ENCODE assay signal across 29 cellular contexts in genomic region chr11:69545976-69546617, GRCh38.
DNase-seq lines count a peak whose midpoint lies in the region; ATAC-seq, FAIRE-seq and TF ChIP-seq lines count a peak whose summit lies in the region.
"Had no signal": no experiment of that assay in that cellular context is flagged by ENCODE, and none has a peak within 500 bp of the region (broad histone marks: within the 10 kb centered on the region; RNA-seq: fewer than 3 reads in every experiment).

No MANE protein-coding gene starts in this region.

- no peak for FAIRE-seq in HepG2 (lab: Jason Lieb, UNC)
- FAIRE-seq: colon, frontal cortex, urothelium cell line had no signal

- peaks cover 10% of the 10 kb centered on the region for H3K9me3 Mint-ChIP-seq in stimulated activated memory B cell treated with anti-CD40 and anti-IgM and Interleukin-4, amounts not matched to agents 10 μg/mL and 1 μg/mL and 100 μg/mL, for 72 hours
- peaks cover 13% of the 10 kb centered on the region for H3K9me3 Mint-ChIP-seq in type B pancreatic cell

- DNase-seq in activated effector memory CD4-positive, alpha-beta T cell treated with anti-CD3 and anti-CD28 coated beads, Interleukin-2, amount 50 U/mL, for 16 hours: peak; percentile 34
- DNase-seq in activated effector memory CD4-positive, alpha-beta T cell treated with Interleukin-2 at 50 U/mL for 16 hours: no peak
- DNase-seq in MM.1S: no peak
- no peak for DNase-seq in HepG2 (ENCODE audit: low spot score)
- DNase-seq in type B pancreatic cell (ENCODE audit: extremely low spot score, unreplicated experiment): no peak
- DNase-seq in colonic mucosa: no peak
- no peak for DNase-seq in NCI-H446 (lab: John Stamatoyannopoulos, UW)
- DNase-seq: activated CD4-positive, alpha-beta T cell treated with anti-CD3 and anti-CD28 coated beads for 4 hours; BE2C; esophagus squamous epithelium; GF-D8; hippocampal formation; Karpas-422; MV-4-11; NCI-H1694; NCI-H2171; NCI-H524 treated with DMSO at 0.1 percent for 48 hours; NK-92 treated with Interleukin-12 subunit alpha and Interleukin-12 subunit beta, amount 100 ng/mL, for 24 hours; substantia nigra had no signal

- H3K27me3 Mint-ChIP-seq in stimulated activated memory B cell treated with anti-CD40 and anti-IgM and Interleukin-4, amounts not matched to agents 10 μg/mL and 1 μg/mL and 100 μg/mL, for 72 hours: peaks cover 48% of the 10 kb centered on the region
- H3K27me3 Mint-ChIP-seq in type B pancreatic cell: peaks cover 13% of the 10 kb centered on the region
- H3K27me3 Mint-ChIP-seq: brain had no signal

- H3K36me3 ChIP-seq in MM.1S (replicated peaks; ENCODE audit: insufficient read depth, low read length) (no peaks in the 10 kb centered on the region), HepG2 (replicated peaks in 1 of 2; ENCODE audit: control insufficient read depth in 1 of 2, insufficient read depth in 2 of 2, low read length in 2 of 2) (no peaks in the 10 kb centered on the region), colonic mucosa (no peaks in the 10 kb centered on the region)
- H3K36me3 ChIP-seq: BE2C, esophagus squamous epithelium had no signal

- H3K79me2 ChIP-seq in MM.1S (ENCODE audit: low read length) (no peaks in the 10 kb centered on the region), HepG2 (ENCODE audit: insufficient read depth, low read length) (no peaks in the 10 kb centered on the region)

- H2AFZ ChIP-seq in MM.1S (ENCODE audit: low read length) (0 out of 2 replicates have a peak overlapping the region, but pooled peaks have one; percentile 16), HepG2 (ENCODE audit: low read length) (no peak overlapping the region)
- H2AFZ ChIP-seq: GM23338 had no signal

- no peak overlapping the region for H3K4me3 Mint-ChIP-seq in stimulated activated memory B cell treated with anti-CD40 and anti-IgM and Interleukin-4, amounts not matched to agents 10 μg/mL and 1 μg/mL and 100 μg/mL, for 72 hours
- H3K4me3 Mint-ChIP-seq in type B pancreatic cell: no peak overlapping the region
- H3K4me3 Mint-ChIP-seq: brain, GM23338 had no signal

- H3K4me1 Mint-ChIP-seq in stimulated activated memory B cell treated with anti-CD40 and anti-IgM and Interleukin-4, amounts not matched to agents 10 μg/mL and 1 μg/mL and 100 μg/mL, for 72 hours: peaks cover 24% of the 10 kb centered on the region
- H3K4me1 Mint-ChIP-seq in type B pancreatic cell (ENCODE audit: unreplicated experiment): peaks cover 11% of the 10 kb centered on the region

- H3K9ac ChIP-seq in MM.1S (ENCODE audit: low read length) (no peak overlapping the region), HepG2 (ENCODE audit: insufficient read depth, low read depth, low read length) (no peak overlapping the region), colonic mucosa (ENCODE audit: low read depth in 2 of 2, low read length in 2 of 2) (no peak overlapping the region)

- CTCF ChIA-PET in HepG2 (lab: Yijun Ruan, JAX; ENCODE audit: low intra/inter-chr PET ratio, low total read pairs): no interaction called here

- no TSS peak for BruUV-seq in HepG2 (replicated peaks; lab: Mats Ljungman, UMichigan)

- no peak for TF ChIP-seq POLR2A in HepG2 (IDR thresholded peaks at IDR 0.05; ENCODE audit: insufficient read depth in 1 of 2, low read depth in 2 of 2, low read length in 2 of 2)

- H4K20me1 ChIP-seq in MM.1S (ENCODE audit: insufficient read depth, low read length) (no peaks in the 10 kb centered on the region), HepG2 (ENCODE audit: insufficient read depth, low read length) (no peaks in the 10 kb centered on the region)

- no peaks in the 10 kb centered on the region for H3F3A ChIP-seq in MM.1S (ENCODE audit: insufficient read depth, low read length)

- H3K36me3 Mint-ChIP-seq in stimulated activated memory B cell treated with anti-CD40 and anti-IgM and Interleukin-4, amounts not matched to agents 10 μg/mL and 1 μg/mL and 100 μg/mL, for 72 hours: no peaks in the 10 kb centered on the region
- peaks cover 3% of the 10 kb centered on the region for H3K36me3 Mint-ChIP-seq in type B pancreatic cell
- H3K36me3 Mint-ChIP-seq: brain had no signal

- H3K4me3 ChIP-seq in MM.1S (ENCODE audit: low read length): no peak overlapping the region
- H3K4me3 ChIP-seq in HepG2 (replicated peaks in 1 of 3; ENCODE audit: insufficient read depth in 1 of 3, low read depth in 2 of 3, low read length in 3 of 3): no peak overlapping the region
- H3K4me3 ChIP-seq in colonic mucosa: no peak overlapping the region
- H3K4me3 ChIP-seq: esophagus squamous epithelium, GM23338 had no signal

- 73% methylated on average over 8 of the region's 18 CpGs for WGBS in HepG2 (ENCODE audit: low lambda C conversion rate)

- H3K27me3 ChIP-seq in MM.1S (replicated peaks; ENCODE audit: insufficient read depth, low read length): peaks cover 36% of the 10 kb centered on the region
- H3K27me3 ChIP-seq in HepG2 (ENCODE audit: control insufficient read depth in 1 of 2, insufficient read depth in 2 of 2, low read length in 2 of 2): peaks cover 6 to 30% of the 10 kb centered on the region in 2 experiments; a peak in 4 of 5 replicates
- no peaks in the 10 kb centered on the region for H3K27me3 ChIP-seq in colonic mucosa
- H3K27me3 ChIP-seq: BE2C had no signal

- peaks cover 5% of the 10 kb centered on the region; the same call in 1 of the 2 replicates for H3K4me1 ChIP-seq in MM.1S (ENCODE audit: low read length)
- H3K4me1 ChIP-seq in HepG2 (ENCODE audit: insufficient read depth, low read length): peaks cover 7% of the 10 kb centered on the region
- H3K4me1 ChIP-seq in colonic mucosa: no peaks in the 10 kb centered on the region
- H3K4me1 ChIP-seq: BE2C, esophagus squamous epithelium had no signal

- TF ChIP-seq CTCF in MM.1S (IDR thresholded peaks at IDR 0.05; ENCODE audit: low read length): no peak
- no peak for TF ChIP-seq CTCF in HepG2 (CRISPR knock-in tag; IDR thresholded peaks at IDR 0.05)
- no peak for TF ChIP-seq CTCF in type B pancreatic cell (conservative IDR thresholded peaks at IDR 0.05)
- no peak for TF ChIP-seq CTCF in colonic mucosa (IDR thresholded peaks at IDR 0.05)

- POLR2A ChIA-PET in HepG2 (lab: Yijun Ruan, JAX): no interaction called here

- H3K27ac ChIP-seq in MM.1S (ENCODE audit: low read length) (no peak overlapping the region), HepG2 (ENCODE audit: extremely low read length, insufficient read depth, low read length) (no peak overlapping the region), colonic mucosa (no peak overlapping the region)
- H3K27ac ChIP-seq: esophagus squamous epithelium had no signal

- in situ Hi-C loops in HepG2 (cut with HindIII; ENCODE audit: extremely low pct_ligation_motif_present, low pct_unique_long_range_greater_than_20kb): no loop called here

- ATAC-seq in HepG2: no peak
- no peak for ATAC-seq in stimulated activated memory B cell treated with anti-CD40 and anti-IgM and Interleukin-4, amounts not matched to agents 10 μg/mL and 1 μg/mL and 100 μg/mL, for 72 hours
- ATAC-seq: GM23338, Panc1 had no signal

- no peaks in the 10 kb centered on the region for H3K9me2 ChIP-seq in MM.1S (replicated peaks; ENCODE audit: insufficient read depth, low read length)

- no peak for TF ChIP-seq EP300 in HepG2 (IDR thresholded peaks at IDR 0.05; ENCODE audit: low read depth in 2 of 2, low read length in 2 of 2)
- no peak for TF ChIP-seq EP300 in HepG2 (CRISPR knock-in tag; IDR thresholded peaks at IDR 0.05; ENCODE audit: borderline replicate concordance)

- peak overlapping the region; percentile 19 for H3K27ac Mint-ChIP-seq in stimulated activated memory B cell treated with anti-CD40 and anti-IgM and Interleukin-4, amounts not matched to agents 10 μg/mL and 1 μg/mL and 100 μg/mL, for 72 hours
- no peak overlapping the region for H3K27ac Mint-ChIP-seq in type B pancreatic cell
- H3K27ac Mint-ChIP-seq: activated CD8-positive, alpha-beta memory T cell treated with anti-CD3 and anti-CD28 coated beads, Interleukin-2, amount 10 ng/mL, durations not matched to agents 7 days and 5 days; activated T-helper 2 cell treated with anti-CD3 and anti-CD28 coated beads, Interferon-gamma antibody, Interleukin-2, Interleukin-4, amounts not matched to agents 10 μg/mL and 5 μg/mL and 100 μg/mL, durations not matched to agents 14 hours and 24 hours and 36 hours; brain; GM23338; progenitor cell of endocrine pancreas had no signal

- H3K9me3 ChIP-seq in MM.1S (replicated peaks; ENCODE audit: insufficient read depth, low read length) (no peaks in the 10 kb centered on the region), HepG2 (ENCODE audit: low read length) (peaks cover 19% of the 10 kb centered on the region), colonic mucosa (no peaks in the 10 kb centered on the region)

- intact Hi-C loops in HepG2 (cut with micrococcal nuclease; ENCODE audit: unreplicated experiment) (no loop called here), colonic mucosa (cut with DNase I) (no loop called here)

- peak overlapping the region; percentile 88 for H3K4me2 ChIP-seq in MM.1S (ENCODE audit: low read depth, low read length)
- no peak overlapping the region for H3K4me2 ChIP-seq in HepG2 (ENCODE audit: low read depth, low read length)
- H3K4me2 ChIP-seq: GM23338 had no signal

- TF ChIP-seq RAD21 in HepG2 (CRISPR knock-in tag; IDR thresholded peaks at IDR 0.05): no peak

TF ChIP-seq in HepG2, 621 proteins besides CTCF, POLR2A, EP300 and RAD21:
- TF ChIP-seq TFAP4 (IDR thresholded peaks at IDR 0.05; ENCODE audit: borderline replicate concordance, low read depth) (no peak), MNT (IDR thresholded peaks at IDR 0.05) (peak; percentile 54)
